ENCODE assay signal across 9 cellular contexts in the genomic region with DNA sequence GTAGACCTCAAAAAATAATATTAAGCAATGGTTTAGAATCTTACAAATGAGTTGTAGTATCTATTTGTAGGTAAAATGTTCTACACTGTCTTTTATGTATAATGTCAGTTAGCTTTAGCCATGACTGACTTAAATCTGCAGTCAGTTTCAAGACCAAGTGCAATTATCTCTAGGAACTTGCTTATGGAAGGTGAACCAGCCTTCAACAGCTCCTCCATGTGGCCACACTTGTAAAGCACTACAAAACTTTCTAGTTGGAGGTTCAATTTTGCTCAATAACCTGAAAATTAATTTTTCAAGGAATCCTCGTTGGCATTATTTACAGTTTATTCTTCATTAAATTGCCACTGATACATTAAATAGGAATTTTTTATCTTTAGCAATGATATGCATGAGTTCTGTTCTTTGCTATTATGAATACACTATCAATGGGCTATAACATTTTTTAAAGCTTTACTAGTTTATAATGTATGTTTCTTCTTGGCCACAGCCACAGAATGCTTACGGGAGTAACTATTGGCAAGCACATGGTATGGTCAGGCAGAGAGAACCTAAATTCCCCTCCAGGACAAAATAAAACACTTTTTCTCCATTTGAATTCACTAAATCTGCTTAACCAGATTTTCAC.
DNase-seq lines count a peak whose midpoint lies in the region; ATAC-seq and TF ChIP-seq lines count a peak whose summit lies in the region.
"Had no signal": no experiment of that assay in that cellular context is flagged by ENCODE, and none has a peak within 500 bp of the region (broad histone marks: within the 10 kb centered on the region; RNA-seq: fewer than 3 reads in every experiment).

No MANE protein-coding gene starts in this region.

- TF ChIP-seq CTCF in HFF-Myc (IDR thresholded peaks at IDR 0.05; ENCODE audit: low read depth, low read length, missing control alignments) = peak; percentile 56
- peak; percentile 37; the same call in 1 of the 2 replicates for TF ChIP-seq CTCF in RWPE1 (conservative IDR thresholded peaks at IDR 0.05; ENCODE audit: low read depth)
- TF ChIP-seq CTCF in glutamatergic neuron (IDR thresholded peaks at IDR 0.05; ENCODE audit: partially characterized antibody, unreplicated experiment) = peak; percentile 50

- POLR2A ChIA-PET in RWPE1 (lab: Yijun Ruan, JAX; ENCODE audit: low non-redundant PET) = no interaction called here

- CTCF ChIA-PET in RWPE1 (lab: Yijun Ruan, JAX) = interaction anchor here (0.6 to 2.0 kb wide), 8 partner anchors 15 to 711 kb away, joined by 3 to 5 read pairs (median 3); no protein-coding TSS in a partner anchor

- no peaks in the 10 kb centered on the region for H3K36me3 Mint-ChIP-seq in glutamatergic neuron (ENCODE audit: unreplicated experiment)
- H3K36me3 Mint-ChIP-seq in activated T-cell treated with anti-CD3 and anti-CD28 coated beads, Interleukin-2, amount 50 U/mL, for 4 hours (ENCODE audit: insufficient read depth) = no peaks in the 10 kb centered on the region
- no peaks in the 10 kb centered on the region for H3K36me3 Mint-ChIP-seq in immature natural killer cell

- H3K4me3 ChIP-seq in HFF-Myc (replicated peaks; ENCODE audit: low read depth, low read length) = no peak overlapping the region

- H3K4me3 Mint-ChIP-seq in glutamatergic neuron (ENCODE audit: unreplicated experiment) = no peak overlapping the region
- no peak overlapping the region for H3K4me3 Mint-ChIP-seq in activated T-cell treated with anti-CD3 and anti-CD28 coated beads, Interleukin-2, amount 50 U/mL, for 4 hours
- no peak overlapping the region for H3K4me3 Mint-ChIP-seq in immature natural killer cell

- DNase-seq in EL (peak; percentile 8), HFF-Myc (ENCODE audit: extremely low read depth, low read depth) (no peak), RWPE1 (ENCODE audit: low spot score) (peak; percentile 20), glutamatergic neuron (no peak), immature natural killer cell (no peak), NCI-H1092 (lab: John Stamatoyannopoulos, UW) (no peak)
- DNase-seq in activated T-cell treated with anti-CD3 and anti-CD28 coated beads, Interleukin-2, amount 50 U/mL, for 4 hours = no peak

- ATAC-seq in activated T-cell treated with anti-CD3 and anti-CD28 coated beads, Interleukin-2, amount 50 U/mL, for 4 hours = no peak
- no peak for ATAC-seq in HG02610 (IDR thresholded peaks at IDR 0.05; ENCODE audit: unreplicated experiment)

- no peaks in the 10 kb centered on the region for H3K4me1 Mint-ChIP-seq in glutamatergic neuron (ENCODE audit: low read depth, unreplicated experiment)
- no peaks in the 10 kb centered on the region for H3K4me1 Mint-ChIP-seq in activated T-cell treated with anti-CD3 and anti-CD28 coated beads, Interleukin-2, amount 50 U/mL, for 4 hours (ENCODE audit: low read depth)
- no peaks in the 10 kb centered on the region for H3K4me1 Mint-ChIP-seq in immature natural killer cell

- no peaks in the 10 kb centered on the region for H3K27me3 Mint-ChIP-seq in glutamatergic neuron (ENCODE audit: unreplicated experiment)
- H3K27me3 Mint-ChIP-seq in activated T-cell treated with anti-CD3 and anti-CD28 coated beads, Interleukin-2, amount 50 U/mL, for 4 hours (ENCODE audit: low read depth) = no peaks in the 10 kb centered on the region
- H3K27me3 Mint-ChIP-seq in immature natural killer cell (ENCODE audit: low read depth in 3 of 3) = no peaks in the 10 kb centered on the region

- no peaks in the 10 kb centered on the region for H3K9me3 Mint-ChIP-seq in glutamatergic neuron (ENCODE audit: unreplicated experiment)
- no peaks in the 10 kb centered on the region for H3K9me3 Mint-ChIP-seq in activated T-cell treated with anti-CD3 and anti-CD28 coated beads, Interleukin-2, amount 50 U/mL, for 4 hours
- H3K9me3 Mint-ChIP-seq in immature natural killer cell = peaks cover 0 to 10% (median 0%) of the 10 kb centered on the region in 6 donors

- no peak overlapping the region for H3K27ac Mint-ChIP-seq in glutamatergic neuron (ENCODE audit: unreplicated experiment)
- no peak overlapping the region for H3K27ac Mint-ChIP-seq in immature natural killer cell

- H3K27ac ChIP-seq in RWPE1 = no peak overlapping the region
- H3K27ac ChIP-seq: parathyroid adenoma had no signal

Comparison
In these comparisons a context has a peak if more than half of its experiments do, and no peak if none do; other contexts are left out.
1. DNase-seq: peak in EL (single experiment) and RWPE1 (single experiment); none in HFF-Myc (single experiment), glutamatergic neuron (single experiment), activated T-cell treated with anti-CD3 and anti-CD28 coated beads, Interleukin-2, amount 50 U/mL, for 4 hours (single experiment), immature natural killer cell (0 of 3) and NCI-H1092 (single experiment).
2. Peak in every context shown above with its lines, with median percentiles within 50 percentile points of each other: CTCF ChIP-seq.